Comparison of ENCODE assay signal across 33 cellular contexts in genomic region chr15:88098317-88098716, GRCh38.
"Had no signal": no experiment of that assay in that cellular context is flagged by ENCODE, and none has a peak within 500 bp of the region (broad histone marks: within the 10 kb centered on the region; RNA-seq: fewer than 3 reads in every experiment).

No MANE protein-coding gene starts in this region.

- H3K4me3 ChIP-seq: body of pancreas, PC-9, SK-N-MC had no signal

- H3K9me3 ChIP-seq: body of pancreas had no signal

- H3K27me3 Mint-ChIP-seq: activated CD4-positive, alpha-beta memory T cell treated with anti-CD3 and anti-CD28 coated beads, Interleukin-2, amount 10 ng/mL, durations not matched to agents 7 days and 5 days; activated CD8-positive, alpha-beta memory T cell treated with anti-CD3 and anti-CD28 coated beads, Interleukin-2, amount 10 ng/mL, durations not matched to agents 7 days and 5 days; activated naive CD8-positive, alpha-beta T cell treated with anti-CD3 and anti-CD28 coated beads, Interleukin-2, amount 10 ng/mL, durations not matched to agents 7 days and 5 days had no signal

- H3K4me1 Mint-ChIP-seq: activated CD4-positive, alpha-beta memory T cell treated with anti-CD3 and anti-CD28 coated beads, Interleukin-2, amount 10 ng/mL, durations not matched to agents 7 days and 5 days; activated CD8-positive, alpha-beta memory T cell treated with anti-CD3 and anti-CD28 coated beads, Interleukin-2, amount 10 ng/mL, durations not matched to agents 7 days and 5 days; activated naive CD8-positive, alpha-beta T cell treated with anti-CD3 and anti-CD28 coated beads, Interleukin-2, amount 10 ng/mL, durations not matched to agents 7 days and 5 days had no signal

- H3K27me3 ChIP-seq: body of pancreas had no signal

- H3K4me1 ChIP-seq: body of pancreas had no signal

- H3K9me3 Mint-ChIP-seq: activated CD4-positive, alpha-beta memory T cell treated with anti-CD3 and anti-CD28 coated beads, Interleukin-2, amount 10 ng/mL, durations not matched to agents 7 days and 5 days; activated naive CD8-positive, alpha-beta T cell treated with anti-CD3 and anti-CD28 coated beads, Interleukin-2, amount 10 ng/mL, durations not matched to agents 7 days and 5 days had no signal

- H2AFZ ChIP-seq: PC-9 had no signal

- H3K27ac Mint-ChIP-seq: activated CD4-positive, alpha-beta memory T cell treated with anti-CD3 and anti-CD28 coated beads, Interleukin-2, amount 10 ng/mL, durations not matched to agents 7 days and 5 days; activated CD8-positive, alpha-beta memory T cell treated with anti-CD3 and anti-CD28 coated beads, Interleukin-2, amount 10 ng/mL, durations not matched to agents 7 days and 5 days; activated naive CD8-positive, alpha-beta T cell treated with anti-CD3 and anti-CD28 coated beads, Interleukin-2, amount 10 ng/mL, durations not matched to agents 7 days and 5 days had no signal

- H3K4me2 ChIP-seq: PC-9 had no signal

- DNase-seq: activated CD4-positive, alpha-beta memory T cell treated with anti-CD3 and anti-CD28 coated beads, Interleukin-2, amount 10 ng/mL, durations not matched to agents 7 days and 5 days; activated CD4-positive, alpha-beta T cell treated with anti-CD3 and anti-CD28 coated beads for 1 hour; activated CD4-positive, alpha-beta T cell treated with anti-CD3 and anti-CD28 coated beads for 48 hours; activated CD4-positive, CD25-positive, alpha-beta regulatory T cell; activated CD8-positive, alpha-beta memory T cell treated with anti-CD3 and anti-CD28 coated beads for 24 hours; activated CD8-positive, alpha-beta memory T cell treated with anti-CD3 and anti-CD28 coated beads, Interleukin-2, amount 10 ng/mL, durations not matched to agents 7 days and 5 days; activated CD8-positive, alpha-beta memory T cell treated with anti-CD3 and anti-CD28 coated beads, Interleukin-2, amount 50 U/mL, for 48 hours; activated effector memory CD4-positive, alpha-beta T cell treated with anti-CD3 and anti-CD28 coated beads, Interleukin-2, amount 50 U/mL, for 16 hours; activated naive CD4-positive, alpha-beta T cell; activated naive CD4-positive, alpha-beta T cell treated with anti-CD3 and anti-CD28 coated beads, Interleukin-2, amount 50 U/mL, for 16 hours; activated naive CD8-positive, alpha-beta T cell treated with anti-CD3 and anti-CD28 coated beads, Interleukin-2, amount 10 ng/mL, durations not matched to agents 7 days and 5 days; activated T-cell treated with anti-CD3 and anti-CD28 coated beads, Interleukin-2, amount 50 U/mL, for 48 hours; body of pancreas; caudate nucleus; cerebellar nuclear complex; Kasumi-1; KG1; MM.1S; MV-4-11; NCI-H1092; NCI-H1436 treated with DMSO at 0.1 percent for 48 hours; NCI-H1694 treated with DMSO at 0.1 percent for 48 hours; NCI-H2029 treated with DMSO at 0.1 percent for 48 hours; NCI-H2107; NCI-H2171; NCI-H510A; NCI-H526; NK-92 treated with Interleukin-12 subunit alpha and Interleukin-12 subunit beta, amount 100 ng/mL, for 24 hours; PC-9; Right ventricle myocardium superior; T1000; WERI-Rb-1 had no signal

- H3K36me3 Mint-ChIP-seq: activated CD8-positive, alpha-beta memory T cell treated with anti-CD3 and anti-CD28 coated beads, Interleukin-2, amount 10 ng/mL, durations not matched to agents 7 days and 5 days; activated naive CD8-positive, alpha-beta T cell treated with anti-CD3 and anti-CD28 coated beads, Interleukin-2, amount 10 ng/mL, durations not matched to agents 7 days and 5 days had no signal

- H3K4me3 Mint-ChIP-seq: activated CD4-positive, alpha-beta memory T cell treated with anti-CD3 and anti-CD28 coated beads, Interleukin-2, amount 10 ng/mL, durations not matched to agents 7 days and 5 days; activated CD8-positive, alpha-beta memory T cell treated with anti-CD3 and anti-CD28 coated beads, Interleukin-2, amount 10 ng/mL, durations not matched to agents 7 days and 5 days; activated naive CD8-positive, alpha-beta T cell treated with anti-CD3 and anti-CD28 coated beads, Interleukin-2, amount 10 ng/mL, durations not matched to agents 7 days and 5 days had no signal

- H3K27ac ChIP-seq: body of pancreas, PC-9, SK-N-MC, WERI-Rb-1 had no signal

- H3K36me3 ChIP-seq: WERI-Rb-1 had no signal
